In genomic region chr16:8674413-8675022, GRCh38 we compare ENCODE assay signal across 8 cellular contexts. TPM values are rescaled to one million over a fixed set of nuclear protein-coding genes. Genes with fewer than 3 reads are reported as not detected.
DNase-seq lines count a peak whose midpoint lies in the region; ATAC-seq, FAIRE-seq and TF ChIP-seq lines count a peak whose summit lies in the region.

TSS of gene ABAT (plus strand) at chr16:8674617. CDS start at chr16:8735740, 61,123 bp downstream.

- 2% methylated on average over 49 of the region's 49 CpGs for WGBS in right cardiac atrium

- H3K27me3 ChIP-seq in ascending aorta: no peaks in the 10 kb centered on the region
- no peaks in the 10 kb centered on the region for H3K27me3 ChIP-seq in right cardiac atrium (ENCODE audit: control insufficient read depth, insufficient read depth)
- no peaks in the 10 kb centered on the region for H3K27me3 ChIP-seq in vagina

- H3K9me3 ChIP-seq in T-helper 17 cell (ENCODE audit: control insufficient read depth, low read length, poor library complexity, severe bottlenecking): no peaks in the 10 kb centered on the region
- H3K9me3 ChIP-seq in ascending aorta: no peaks in the 10 kb centered on the region
- no peaks in the 10 kb centered on the region for H3K9me3 ChIP-seq in right cardiac atrium (ENCODE audit: control insufficient read depth, low read length)
- no peaks in the 10 kb centered on the region for H3K9me3 ChIP-seq in vagina

- H3K27ac ChIP-seq in ascending aorta (peak within 1 kb of the TSS; percentile 56 to 67), right cardiac atrium (ENCODE audit: low read length) (no peak within 1 kb of the TSS), vagina (no peak within 1 kb of the TSS)

- DNase-seq in GM12892 (ENCODE audit: insufficient read length) (peak; percentile 98), NCI-H1105 (lab: John Stamatoyannopoulos, UW) (peak; percentile 76), T-helper 17 cell (peak; percentile 83 to 86 (median 84)), ascending aorta (ENCODE audit: low spot score in 2 of 2) (peak; percentile 55 to 94), right cardiac atrium (peak; percentile 91 to 97 (median 95)), renal cortical epithelial cell (ENCODE audit: low read depth) (peak; percentile 41), vagina (ENCODE audit: extremely low spot score in 2 of 2) (peak in 1 of 2 donors; percentile 90)

- H3K36me3 ChIP-seq in ascending aorta (no peaks in the 10 kb centered on the region), vagina (no peaks in the 10 kb centered on the region)

- peak within 1 kb of the TSS; percentile 97 for H3K4me3 Mint-ChIP-seq in T-helper 17 cell

- peak; percentile 77 for FAIRE-seq in GM12892 (lab: Jason Lieb, UNC)

- H3K4me1 Mint-ChIP-seq in T-helper 17 cell: peaks cover 15% of the 10 kb centered on the region

- no peaks in the 10 kb centered on the region for H3K27me3 Mint-ChIP-seq in T-helper 17 cell

- H3K4me1 ChIP-seq in ascending aorta: peaks cover 0 to 11% of the 10 kb centered on the region in 2 donors
- no peaks in the 10 kb centered on the region for H3K4me1 ChIP-seq in right cardiac atrium (ENCODE audit: control insufficient read depth, insufficient read depth, low read length)
- H3K4me1 ChIP-seq in vagina: peaks cover 10% of the 10 kb centered on the region

- TF ChIP-seq CTCF in ascending aorta (IDR thresholded peaks at IDR 0.05) (no peak), vagina (IDR thresholded peaks at IDR 0.05) (no peak)

- TF ChIP-seq POLR2A in GM12892 (IDR thresholded peaks at IDR 0.05; ENCODE audit: low read depth, low read length) (peak; percentile 54; the same call in 1 of the 2 replicates), vagina (IDR thresholded peaks at IDR 0.05) (no peak)

- no peaks in the 10 kb centered on the region for H3K36me3 Mint-ChIP-seq in T-helper 17 cell (ENCODE audit: low read depth)

- intact Hi-C loops in ascending aorta (cut with DNase I) (loop anchor here (2.0 to 5.0 kb wide), 5 partner anchors 54 to 288 kb away; partner anchors contain the start of genes CARHSP1, METTL22, PMM2 and TMEM186), right cardiac atrium (cut with DNase I) (loop anchor here in 2 of 4 donors (10.0 kb wide), 2 partner anchors 90 to 120 kb away; partner anchors contain the start of genes PMM2 (in 1 of the 2) and TMEM186 (in 1 of the 2)), vagina (cut with DNase I) (no loop called here)

- ATAC-seq in HG02642 (IDR thresholded peaks at IDR 0.05; ENCODE audit: poor library complexity, unreplicated experiment): peak; percentile 100
- ATAC-seq in T-helper 17 cell: peak; percentile 96
- ATAC-seq in right cardiac atrium: peak; percentile 100

- H3K27ac Mint-ChIP-seq in T-helper 17 cell: peak within 1 kb of the TSS; percentile 95

- peak within 1 kb of the TSS; percentile 75 to 84 for H3K4me3 ChIP-seq in ascending aorta
- H3K4me3 ChIP-seq in right cardiac atrium (ENCODE audit: low read length): peak within 1 kb of the TSS; percentile 79
- H3K4me3 ChIP-seq in vagina: peak within 1 kb of the TSS; percentile 56 to 59

RNA-seq across cellular contexts. Expression of gene ABAT, which starts in this region (rescaled TPM):
- polyA plus RNA-seq in GM12892 (2012; ENCODE audit: missing spikeins): 3.3 TPM
- 1 to 10 TPM; 8.7 to 9.5 TPM for total RNA-seq in T-helper 17 cell
- 1.8 TPM for total RNA-seq in ascending aorta
- 10 to 100 TPM; 12.3 to 42.4 (median 20.2) TPM for total RNA-seq in right cardiac atrium
- 10.9 TPM for polyA plus RNA-seq in right cardiac atrium
- 3.8 and 5.9 TPM in 2 replicates for total RNA-seq in renal cortical epithelial cell
- total RNA-seq in vagina: 3.9 TPM

Comparison
In these comparisons a context has a peak if more than half of its experiments do, and no peak if none do; other contexts are left out.
1. H3K27ac ChIP-seq: peak in ascending aorta (2 of 2); none in right cardiac atrium (single experiment) and vagina (single experiment).
2. Peak in every context shown above with its lines, with median percentiles within 50 percentile points of each other: ATAC-seq and H3K4me3 ChIP-seq.